Comparison of ENCODE assay signal across 1 cellular context in genomic region chr5:154267516-154267915, GRCh38.
TF ChIP-seq lines count a peak whose summit lies in the region.

No MANE protein-coding gene starts in this region.

TF ChIP-seq in A549, 52 proteins besides CTCF, POLR2A, EP300 and RAD21 (continued from another document):
- no peak for TF ChIP-seq HES2 (IDR thresholded peaks at IDR 0.05)
- TF ChIP-seq MAX (IDR thresholded peaks at IDR 0.05), result no peak
- TF ChIP-seq RCOR1 (IDR thresholded peaks at IDR 0.05; ENCODE audit: low read depth, low read length), result no peak
TF ChIP-seq in A549: peak in this region for 0.
